ENCODE assay signal across 21 cellular contexts in the genomic region with DNA sequence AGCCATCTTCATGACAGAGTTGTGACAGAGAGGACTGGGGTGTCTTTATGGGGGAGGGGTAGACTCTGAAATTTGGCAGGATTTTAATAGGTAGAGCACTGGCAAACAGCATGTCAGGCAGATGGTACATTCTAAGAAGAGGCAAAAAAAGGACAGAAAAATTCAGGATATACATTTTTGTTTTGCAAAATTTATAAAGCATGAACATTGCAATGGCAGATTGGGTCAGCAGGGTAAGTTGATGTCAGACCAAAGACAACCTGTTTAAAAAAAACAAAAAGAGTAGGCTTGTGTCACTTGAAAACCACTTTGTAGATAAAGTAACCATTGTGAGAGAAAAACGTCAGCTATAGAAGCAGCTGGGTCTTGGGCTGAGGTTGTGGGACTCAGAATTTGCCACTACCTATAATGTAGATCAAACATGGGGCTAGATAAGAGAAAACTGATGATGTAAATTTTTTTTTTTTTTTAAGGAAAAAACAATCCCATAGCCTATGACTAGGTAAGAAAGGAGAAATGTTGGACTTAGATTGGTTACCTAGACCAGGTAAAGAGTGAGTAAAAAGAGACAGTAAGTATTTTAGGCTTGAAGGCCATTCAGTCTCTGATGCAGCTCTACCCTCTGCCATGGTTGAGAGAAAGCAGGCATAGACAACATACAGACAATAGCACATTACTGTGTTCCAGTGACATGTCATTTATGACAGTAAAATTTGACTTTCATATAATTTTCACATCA. TPM values are rescaled to one million over a fixed set of nuclear protein-coding genes. Genes with fewer than 3 reads are reported as not detected.
A peak's percentile ranks its signal among the peaks of the same experiment; 100 is the strongest.
DNase-seq lines count a peak whose midpoint lies in the region; ATAC-seq, FAIRE-seq and TF ChIP-seq lines count a peak whose summit lies in the region.
"Had no signal": no experiment of that assay in that cellular context is flagged by ENCODE, and none has a peak within 500 bp of the region (broad histone marks: within the 10 kb centered on the region; RNA-seq: fewer than 3 reads in every experiment).

No MANE protein-coding gene starts in this region.

- 61% methylated on average over 1 of the region's 1 CpG for WGBS in GM12878 (ENCODE audit: insufficient coverage, insufficient replicate concordance, low lambda C conversion rate, missing lambda C conversion rate)

- POLR2A ChIA-PET in CD8-positive, alpha-beta T cell (lab: Charles Lee): interaction anchor here (0.6 to 1.3 kb wide), 6 partner anchors 8 to 31 kb away, joined by 3 to 5 read pairs (median 4); partner anchors contain the start of gene CAMK4
- POLR2A ChIA-PET in GM12878 (lab: Charles Lee): interaction anchor here (1.2 to 13.0 kb wide), 3 partner anchors 15 to 279 kb away, joined by 4 to 172 read pairs (median 6); no protein-coding TSS in a partner anchor
- POLR2A ChIA-PET in GM10248 (lab: Yijun Ruan, JAX): no interaction called here

- H3K36me3 ChIP-seq in CD4-positive, CD25-positive, alpha-beta regulatory T cell (ENCODE audit: control insufficient read depth, insufficient read depth, low read length): no peaks in the 10 kb centered on the region
- no peaks in the 10 kb centered on the region for H3K36me3 ChIP-seq in CD8-positive, alpha-beta T cell (ENCODE audit: insufficient read depth, low read length)
- H3K36me3 ChIP-seq in GM12878 (ENCODE audit: control insufficient read depth in 2 of 2, insufficient read depth in 2 of 2, low read length in 1 of 2): peaks cover 2 to 3% of the 10 kb centered on the region in 2 experiments; a peak in 1 of 4 replicates
- H3K36me3 ChIP-seq: transverse colon had no signal

- no peak for TF ChIP-seq EP300 in GM12878 (IDR thresholded peaks at IDR 0.05; ENCODE audit: borderline replicate concordance in 1 of 2, control insufficient read depth in 1 of 2, low read depth in 2 of 2, low read length in 2 of 2)

- in situ Hi-C loops in GM12878 (cut with MboI): loop anchor here (25.0 kb wide), 1 partner anchor 495 kb away; the partner anchor contains the start of genes SLC25A46 and TMEM232

- H3K9ac ChIP-seq in GM12878 (ENCODE audit: control insufficient read depth, insufficient read depth, low read length): no peak overlapping the region

- H3K27me3 ChIP-seq in CD4-positive, CD25-positive, alpha-beta regulatory T cell (ENCODE audit: control insufficient read depth, insufficient read depth, low read length): no peaks in the 10 kb centered on the region
- H3K27me3 ChIP-seq in CD8-positive, alpha-beta T cell (ENCODE audit: insufficient read depth, low read length): no peaks in the 10 kb centered on the region
- no peaks in the 10 kb centered on the region for H3K27me3 ChIP-seq in GM12878 (replicated peaks in 1 of 2; ENCODE audit: control insufficient read depth in 2 of 2, insufficient read depth in 2 of 2, low read length in 1 of 2)

- no peak for TF ChIP-seq RAD21 in GM12878 (IDR thresholded peaks at IDR 0.05; ENCODE audit: insufficient read depth, low read depth, low read length)

- no peak for TF ChIP-seq CTCF in CD8-positive, alpha-beta T cell (IDR thresholded peaks at IDR 0.05)
- TF ChIP-seq CTCF in GM12878 (IDR thresholded peaks at IDR 0.05 in 2 of 3, conservative IDR thresholded peaks at IDR 0.05 in 1 of 3; ENCODE audit: control insufficient read depth in 2 of 3, extremely low read depth in 1 of 3, insufficient read depth in 1 of 3, low read depth in 3 of 3, low read length in 3 of 3) (no peak), GM20000 (IDR thresholded peaks at IDR 0.05; ENCODE audit: extremely low read depth, missing control alignments) (no peak), GM10248 (IDR thresholded peaks at IDR 0.05; ENCODE audit: control extremely low read depth, extremely low read depth, low read depth, missing control alignments) (no peak)

- no peaks in the 10 kb centered on the region for H3K27me3 Mint-ChIP-seq in CD4-positive, CD25-positive, alpha-beta regulatory T cell
- H3K27me3 Mint-ChIP-seq in CD8-positive, alpha-beta T cell (ENCODE audit: low read depth): no peaks in the 10 kb centered on the region

- no peaks in the 10 kb centered on the region for H3K9me3 Mint-ChIP-seq in CD4-positive, CD25-positive, alpha-beta regulatory T cell
- H3K9me3 Mint-ChIP-seq in CD8-positive, alpha-beta T cell: no peaks in the 10 kb centered on the region
- H3K9me3 Mint-ChIP-seq: nephron progenitor cell had no signal

- H4K20me1 ChIP-seq in GM12878 (ENCODE audit: control insufficient read depth, insufficient read depth): no peaks in the 10 kb centered on the region

- intact Hi-C loops in CD8-positive, alpha-beta T cell (cut with DNase I, micrococcal nuclease): loop anchor here in 1 of 2 experiments (1.0 to 10.0 kb wide), 4 partner anchors 8 to 1828 kb away; partner anchors contain the start of genes CAMK4, PJA2 and SLC25A46
- intact Hi-C loops in GM12878 (cut with micrococcal nuclease; ENCODE audit: unreplicated experiment): no loop called here

- RAD21 ChIA-PET in GM12878 (lab: Charles Lee; ENCODE audit: unreplicated experiment): interaction anchor here (0.6 to 21.9 kb wide), 5 partner anchors 18 to 274 kb away, joined by 3 to 443 read pairs (median 3); no protein-coding TSS in a partner anchor

- BruUV-seq in GM12878 (replicated peaks; lab: Mats Ljungman, UMichigan): no TSS peak

- peak overlapping the region; percentile 74 to 91 (median 75) for H3K4me3 Mint-ChIP-seq in CD4-positive, CD25-positive, alpha-beta regulatory T cell
- peak overlapping the region; percentile 79 for H3K4me3 Mint-ChIP-seq in CD8-positive, alpha-beta T cell
- H3K4me3 Mint-ChIP-seq: nephron progenitor cell had no signal

- DNase-seq in CD4-positive, CD25-positive, alpha-beta regulatory T cell: peak in 1 of 3 donors; percentile 29
- peak in 3 of 7 experiments; percentile 36 to 52 (median 43) for DNase-seq in CD8-positive, alpha-beta T cell
- peak; percentile 20 for DNase-seq in T follicular helper cell (ENCODE audit: low read depth)
- DNase-seq in GM12878 (ENCODE audit: low read depth, low spot score): no peak
- DNase-seq in DMS79 (lab: John Stamatoyannopoulos, UW): no peak
- DNase-seq in GM20000 (ENCODE audit: low spot score): no peak
- DNase-seq in GM10248 (ENCODE audit: extremely low spot score): no peak
- DNase-seq: amniotic stem cell, kidney, mesenchymal stem cell, NCI-H1048, NCI-H2081 treated with DMSO at 0.1 percent for 48 hours, NCI-H526 treated with DMSO at 0.1 percent for 48 hours, nephron progenitor cell, psoas muscle, transverse colon had no signal

- H2AFZ ChIP-seq in GM12878 (ENCODE audit: control insufficient read depth, low read depth, low read length): no peak overlapping the region

- peaks cover 97% of the 10 kb centered on the region for H3K79me2 ChIP-seq in GM12878 (ENCODE audit: control insufficient read depth, insufficient read depth, low read length)

- peak in 1 of 2 donors; percentile 14 for ATAC-seq in CD4-positive, CD25-positive, alpha-beta regulatory T cell (ENCODE audit: low read depth in 2 of 2)
- ATAC-seq in CD8-positive, alpha-beta T cell: peak; percentile 37
- ATAC-seq in GM12878 (peak; percentile 11; the same call in 2 of the 3 replicates), GM19397 (IDR thresholded peaks at IDR 0.05; ENCODE audit: unreplicated experiment) (no peak)
- ATAC-seq: HCT116, psoas muscle had no signal

- no peak for FAIRE-seq in GM12878 (lab: Jason Lieb, UNC)
- FAIRE-seq: kidney had no signal

- peak overlapping the region; percentile 67 for H3K4me2 ChIP-seq in GM12878 (ENCODE audit: control insufficient read depth, insufficient read depth)
- H3K4me2 ChIP-seq: smooth muscle cell had no signal

- peaks cover 100% of the 10 kb centered on the region for H3K4me1 ChIP-seq in CD4-positive, CD25-positive, alpha-beta regulatory T cell (ENCODE audit: control insufficient read depth, insufficient read depth, low read length, poor library complexity, severe bottlenecking)
- peaks cover 95% of the 10 kb centered on the region for H3K4me1 ChIP-seq in CD8-positive, alpha-beta T cell (ENCODE audit: insufficient read depth, low read length)
- peaks cover 66% of the 10 kb centered on the region for H3K4me1 ChIP-seq in GM12878 (ENCODE audit: control insufficient read depth, insufficient read depth, low read length)
- H3K4me1 ChIP-seq: psoas muscle, transverse colon had no signal

- H3K27ac ChIP-seq in CD4-positive, CD25-positive, alpha-beta regulatory T cell (ENCODE audit: insufficient read depth, low read length, poor library complexity, severe bottlenecking): peak overlapping the region; percentile 87
- H3K27ac ChIP-seq in CD8-positive, alpha-beta T cell (ENCODE audit: low read depth, low read length): peak overlapping the region; percentile 28
- peak overlapping the region; percentile 73 for H3K27ac ChIP-seq in GM12878 (ENCODE audit: control insufficient read depth, insufficient read depth)
- H3K27ac ChIP-seq: HL-60, psoas muscle, SK-N-MC, transverse colon had no signal

- no peaks in the 10 kb centered on the region for H3K9me3 ChIP-seq in CD4-positive, CD25-positive, alpha-beta regulatory T cell (ENCODE audit: control insufficient read depth in 2 of 2, low read length in 2 of 2)
- no peaks in the 10 kb centered on the region for H3K9me3 ChIP-seq in CD8-positive, alpha-beta T cell (ENCODE audit: low read length)
- no peaks in the 10 kb centered on the region for H3K9me3 ChIP-seq in GM12878 (replicated peaks; ENCODE audit: control insufficient read depth, insufficient read depth, low read length)
- H3K9me3 ChIP-seq: psoas muscle, transverse colon had no signal

- H3K27ac Mint-ChIP-seq in CD4-positive, CD25-positive, alpha-beta regulatory T cell: peak overlapping the region; percentile 67 to 99 (median 82)
- peak overlapping the region; percentile 93 for H3K27ac Mint-ChIP-seq in CD8-positive, alpha-beta T cell
- H3K27ac Mint-ChIP-seq: nephron progenitor cell had no signal

- peaks cover 67 to 89% (median 74%) of the 10 kb centered on the region in 4 donors for H3K4me1 Mint-ChIP-seq in CD4-positive, CD25-positive, alpha-beta regulatory T cell
- H3K4me1 Mint-ChIP-seq in CD8-positive, alpha-beta T cell (ENCODE audit: low read depth): peaks cover 86% of the 10 kb centered on the region
- H3K4me1 Mint-ChIP-seq: nephron progenitor cell had no signal

- peaks cover 16% of the 10 kb centered on the region for H3K36me3 Mint-ChIP-seq in CD4-positive, CD25-positive, alpha-beta regulatory T cell
- peaks cover 18% of the 10 kb centered on the region for H3K36me3 Mint-ChIP-seq in CD8-positive, alpha-beta T cell

- CTCF ChIA-PET in CD8-positive, alpha-beta T cell (lab: Charles Lee): interaction anchor here (0.8 to 2.0 kb wide), 3 partner anchors 9 to 47 kb away, joined by 4 to 7 read pairs (median 5); no protein-coding TSS in a partner anchor
- CTCF ChIA-PET in GM12878 (lab: Yijun Ruan, JAX): interaction anchor here (1.1 to 16.0 kb wide), 4 partner anchors 9 to 117 kb away, joined by 3 to 263 read pairs (median 11); partner anchors contain the start of gene CAMK4
- CTCF ChIA-PET in GM10248 (lab: Yijun Ruan, JAX): interaction anchor here (0.8 to 5.6 kb wide), 4 partner anchors 8 to 46 kb away, joined by 3 to 39 read pairs (median 12); no protein-coding TSS in a partner anchor

- H3K4me3 ChIP-seq in CD4-positive, CD25-positive, alpha-beta regulatory T cell (ENCODE audit: low read depth, low read length): peak overlapping the region; percentile 98
- no peak overlapping the region for H3K4me3 ChIP-seq in CD8-positive, alpha-beta T cell (ENCODE audit: low read depth, low read length)
- H3K4me3 ChIP-seq in GM12878: peak overlapping the region; percentile 30
- H3K4me3 ChIP-seq: psoas muscle, SK-N-MC, smooth muscle cell, transverse colon had no signal

- SMC1A ChIA-PET in GM12878 (lab: Charles Lee; ENCODE audit: uncharacterized antibody, unreplicated experiment): interaction anchor here (1.1 to 23.4 kb wide), 4 partner anchors 9 to 914 kb away, joined by 3 to 608 read pairs (median 80); no protein-coding TSS in a partner anchor

- TF ChIP-seq POLR2A in GM12878 (IDR thresholded peaks at IDR 0.05; ENCODE audit: low read depth, low read length): no peak

RNA-seq across cellular contexts. Expression of gene CAMK4, which starts 8.3 kb away (rescaled TPM):
- total RNA-seq in CD4-positive, CD25-positive, alpha-beta regulatory T cell: 167 TPM
- 100 to 1,000 TPM in 2 of 4 donors, 10 to 100 TPM in 2; 85.3 to 125 (median 96.2) TPM for polyA plus RNA-seq in CD4-positive, CD25-positive, alpha-beta regulatory T cell
- 100 to 1,000 TPM; 165 to 168 TPM for total RNA-seq in CD8-positive, alpha-beta T cell
- total RNA-seq in GM12878 (2013; cell fraction: nucleolus; rRNA removed): 79.4 and 87.6 TPM in 2 replicates
- total RNA-seq in GM12878 (2014; rRNA removed): 31.5 and 34.5 TPM in 2 replicates
- total RNA-seq in GM12878 (2014; rRNA removed; fragmentation: Illumina TruSeq; extraction: Trizol): 51.0 and 55.6 TPM in 2 replicates
- 51.9 and 54.4 TPM in 2 replicates for total RNA-seq in GM12878 (2021)
- polyA plus RNA-seq in GM12878 (2011; ENCODE audit: low read depth): 10.7 TPM
- 35.8 and 47.1 TPM in 2 replicates for polyA plus RNA-seq in GM12878 (2011; rRNA removed)
- polyA plus RNA-seq in GM12878 (2011; cell fraction: cytosol; rRNA removed): 17.7 and 18.9 TPM in 2 replicates
- polyA plus RNA-seq in GM12878 (2011; cell fraction: nucleus; rRNA removed): 14.0 and 16.6 TPM in 2 replicates
- 18.5 and 26.3 TPM in 2 replicates for polyA plus RNA-seq in GM12878 (2012)
- 30.5 and 39.0 TPM in 2 replicates for polyA plus RNA-seq in GM12878 (2014; fragmentation: Illumina TruSeq; extraction: Trizol)
- polyA plus RNA-seq in GM12878 (2014; fragmentation: Nextera tagmentation; extraction: Ambion mirVana): 10 to 100 TPM; 13.3 to 15.0 TPM
- 38.5 and 45.0 TPM in 2 replicates for polyA plus RNA-seq in GM12878 (2014; rRNA removed)
- polyA plus RNA-seq in GM12878 (2016; fragmentation: Nextera tagmentation; extraction: Ambion mirVana): 10 to 100 TPM; 31.4 to 34.9 TPM
- 41.1 and 45.5 TPM in 2 replicates for polyA minus RNA-seq in GM12878 (2011; rRNA and poly(A)+ RNA removed)
- polyA minus RNA-seq in GM12878 (2011; cell fraction: cytosol; rRNA and poly(A)+ RNA removed): 17.9 and 34.2 TPM in 2 replicates
- 25.5 and 30.0 TPM in 2 replicates for polyA minus RNA-seq in GM12878 (2011; cell fraction: nucleus; rRNA and poly(A)+ RNA removed)

Comparison
In these comparisons a context has a peak if more than half of its experiments do, and no peak if none do; other contexts are left out.
1. H3K27ac ChIP-seq: peak in every context shown above with its lines; median percentile 87 in CD4-positive, CD25-positive, alpha-beta regulatory T cell; 73 in GM12878; 28 in CD8-positive, alpha-beta T cell.